15 cellular contexts compared by ENCODE assay signal in genomic region chr11:75103380-75104026, GRCh38. TPM values are rescaled to one million over a fixed set of nuclear protein-coding genes. Genes with fewer than 3 reads are reported as not detected.
DNase-seq lines count a peak whose midpoint lies in the region; ATAC-seq, FAIRE-seq and TF ChIP-seq lines count a peak whose summit lies in the region.
"Had no signal": no experiment of that assay in that cellular context is flagged by ENCODE, and none has a peak within 500 bp of the region (broad histone marks: within the 10 kb centered on the region; RNA-seq: fewer than 3 reads in every experiment).

No MANE protein-coding gene starts in this region.

- no peak overlapping the region for H3K27ac Mint-ChIP-seq in Calu3 (ENCODE audit: unreplicated experiment)
- H3K27ac Mint-ChIP-seq: activated B cell treated with CpG ODN at 0.5 μM for 24 hours had no signal

- no peak for TF ChIP-seq POLR2A in A549 (IDR thresholded peaks at IDR 0.05; ENCODE audit: low read length)

- H3K27ac ChIP-seq in A549, result peak overlapping the region in 1 of 2 experiments; percentile 53; a peak in 3 of 6 replicates
- H3K27ac ChIP-seq in RWPE1, result no peak overlapping the region
- no peak overlapping the region for H3K27ac ChIP-seq in MM.1S (ENCODE audit: low read length)
- H3K27ac ChIP-seq: esophagus squamous epithelium, HL-60, lower lobe of right lung, prostate gland had no signal

- no peak overlapping the region for H3K4me3 Mint-ChIP-seq in Calu3 (ENCODE audit: low read depth, unreplicated experiment)
- H3K4me3 Mint-ChIP-seq: activated B cell treated with CpG ODN at 0.5 μM for 24 hours had no signal

- H3K9me3 Mint-ChIP-seq in Calu3 (ENCODE audit: low read depth, unreplicated experiment), result no peaks in the 10 kb centered on the region
- H3K9me3 Mint-ChIP-seq: activated B cell treated with CpG ODN at 0.5 μM for 24 hours had no signal

- CTCF ChIA-PET in A549 (lab: Yijun Ruan, JAX), result interaction anchor here (0.9 kb wide), 1 partner anchor 72 kb away, joined by 3 read pairs; no protein-coding TSS in a partner anchor
- CTCF ChIA-PET in RWPE1 (lab: Yijun Ruan, JAX), result no interaction called here
- CTCF ChIA-PET in Calu3 (lab: Charles Lee), result no interaction called here

- H3K27me3 ChIP-seq in MM.1S (replicated peaks; ENCODE audit: insufficient read depth, low read length), result no peaks in the 10 kb centered on the region

- intact Hi-C loops in Calu3 (cut with micrococcal nuclease; ENCODE audit: unreplicated experiment), result no loop called here

- no peak overlapping the region for H2AFZ ChIP-seq in MM.1S (ENCODE audit: low read length)

- no peaks in the 10 kb centered on the region for H4K20me1 ChIP-seq in MM.1S (ENCODE audit: insufficient read depth, low read length)

- H3K4me1 Mint-ChIP-seq in Calu3 (ENCODE audit: low read depth, unreplicated experiment), result no peaks in the 10 kb centered on the region
- H3K4me1 Mint-ChIP-seq: activated B cell treated with CpG ODN at 0.5 μM for 24 hours had no signal

- no peaks in the 10 kb centered on the region for H3K9me3 ChIP-seq in A549
- no peaks in the 10 kb centered on the region for H3K9me3 ChIP-seq in MM.1S (replicated peaks; ENCODE audit: insufficient read depth, low read length)
- H3K9me3 ChIP-seq: esophagus squamous epithelium, lower lobe of right lung, prostate gland had no signal

- ATAC-seq in A549 (no peak; a peak in 1 of 6 replicates), HG02938 (IDR thresholded peaks at IDR 0.05; ENCODE audit: unreplicated experiment) (no peak)
- ATAC-seq: lower lobe of right lung had no signal

- no peaks in the 10 kb centered on the region for H3K36me3 Mint-ChIP-seq in Calu3 (ENCODE audit: insufficient read depth, unreplicated experiment)

- no peak for TF ChIP-seq CTCF in A549 (IDR thresholded peaks at IDR 0.05)
- no peak for TF ChIP-seq CTCF in GM12864 (IDR thresholded peaks at IDR 0.05; ENCODE audit: low read depth, low read length, missing control alignments)
- no peak for TF ChIP-seq CTCF in RWPE1 (conservative IDR thresholded peaks at IDR 0.05; ENCODE audit: low read depth)
- TF ChIP-seq CTCF in Calu3 (IDR thresholded peaks at IDR 0.05; ENCODE audit: unreplicated experiment), result no peak
- no peak for TF ChIP-seq CTCF in MM.1S (IDR thresholded peaks at IDR 0.05; ENCODE audit: low read length)

- no peak for TF ChIP-seq RAD21 in A549 (conservative IDR thresholded peaks at IDR 0.05 in 1 of 2, IDR thresholded peaks at IDR 0.05 in 1 of 2)

- H3K4me1 ChIP-seq in A549 (peaks cover 33% of the 10 kb centered on the region), MM.1S (ENCODE audit: low read length) (no peaks in the 10 kb centered on the region; the same call in 1 of the 2 replicates)
- H3K4me1 ChIP-seq: esophagus squamous epithelium, lower lobe of right lung, prostate gland had no signal

- FAIRE-seq in A549 (lab: Jason Lieb, UNC), result no peak

- 70% methylated on average over 5 of the region's 5 CpGs for WGBS in A549 (ENCODE audit: missing lambda C conversion rate)

- DNase-seq in A549 (ENCODE audit: low read depth in 1 of 2, low spot score in 1 of 2) (no peak), GM12864 (ENCODE audit: low read depth) (peak; percentile 10), RWPE1 (ENCODE audit: low spot score) (peak; percentile 12), fibroblast of gingiva (ENCODE audit: low read depth) (peak; percentile 19), NCI-H146 treated with DMSO at 0.1 percent for 48 hours (lab: John Stamatoyannopoulos, UW; ENCODE audit: unreplicated experiment) (no peak), Calu3 (no peak), MM.1S (no peak)
- DNase-seq: activated B cell treated with CpG ODN at 0.5 μM for 24 hours, anterior cingulate cortex, esophagus squamous epithelium, lower lobe of right lung, NCI-H187 treated with DMSO at 0.1 percent for 48 hours had no signal

- H3K4me3 ChIP-seq in A549 (no peak overlapping the region), GM12864 (ENCODE audit: low read depth, low read length) (no peak overlapping the region), MM.1S (ENCODE audit: low read length) (no peak overlapping the region)
- H3K4me3 ChIP-seq: esophagus squamous epithelium, lower lobe of right lung, prostate gland had no signal

- no peaks in the 10 kb centered on the region for H3K79me2 ChIP-seq in MM.1S (ENCODE audit: low read length)

- no peak overlapping the region for H3K9ac ChIP-seq in MM.1S (ENCODE audit: low read length)

- POLR2A ChIA-PET in A549 (lab: Yijun Ruan, JAX) (no interaction called here), RWPE1 (lab: Yijun Ruan, JAX; ENCODE audit: low non-redundant PET) (no interaction called here)

- no peak for TF ChIP-seq EP300 in A549 (IDR thresholded peaks at IDR 0.05)

- no TSS peak for BruUV-seq in Calu3 (replicated peaks; lab: Mats Ljungman, UMichigan)

- H3K36me3 ChIP-seq in MM.1S (replicated peaks; ENCODE audit: insufficient read depth, low read length), result no peaks in the 10 kb centered on the region
- H3K36me3 ChIP-seq: esophagus squamous epithelium, lower lobe of right lung, prostate gland had no signal

- H3K9me2 ChIP-seq in MM.1S (replicated peaks; ENCODE audit: insufficient read depth, low read length), result no peaks in the 10 kb centered on the region

- 0 out of 2 replicates have a peak, but pooled peaks cover 5% of the 10 kb centered on the region for H3F3A ChIP-seq in MM.1S (ENCODE audit: insufficient read depth, low read length)

- peak overlapping the region; percentile 3 for H3K4me2 ChIP-seq in A549
- no peak overlapping the region for H3K4me2 ChIP-seq in MM.1S (ENCODE audit: low read depth, low read length)

- H3K27me3 Mint-ChIP-seq in Calu3 (ENCODE audit: unreplicated experiment), result no peaks in the 10 kb centered on the region

TF ChIP-seq in A549, 52 proteins besides CTCF, POLR2A, EP300 and RAD21:
- 0 out of 2 replicates have a peak, but pooled peaks have one; percentile 46 for TF ChIP-seq FOSL2 (IDR thresholded peaks at IDR 0.05)
- TF ChIP-seq FOSL2 (CRISPR knock-in tag; IDR thresholded peaks at IDR 0.05), result peak; percentile 68
- TF ChIP-seq MAX (IDR thresholded peaks at IDR 0.05), result no peak
- TF ChIP-seq JUNB (IDR thresholded peaks at IDR 0.05), result peak; percentile 37; the same call in 1 of the 2 replicates

RNA-seq across cellular contexts. Expression of gene OR2AT4, which starts 6.8 kb away (rescaled TPM):
- polyA plus RNA-seq in A549 (2011; rRNA removed), result 0.01 TPM in 1 of 2 replicates, not detected in the other
- 0.03 TPM in 1 of 2 replicates, not detected in the other for polyA plus RNA-seq in A549 (2012; cell fraction: cytosol; rRNA removed)
- polyA plus RNA-seq in A549 (2012; cell fraction: nucleus; rRNA removed), result 0.04 and 0.07 TPM in 2 replicates
- polyA plus RNA-seq in A549 (2017; fragmentation: RNase III; extraction: RNeasy Plus Mini Kit Qiagen cat#74134 plus additional on column Dnase treatment), result not detected in 3 replicates
- polyA minus RNA-seq in A549 (2011; rRNA and poly(A)+ RNA removed), result not detected in 2 replicates
- total RNA-seq in Calu3 (2022), result not detected in 2 replicates
- total RNA-seq: activated B cell treated with CpG ODN at 0.5 μM for 24 hours, esophagus squamous epithelium, lower lobe of right lung had no signal

RNA-seq across cellular contexts. Expression of gene SLCO2B1, which starts 47.4 kb away (rescaled TPM):
- polyA plus RNA-seq in A549 (2011; rRNA removed) (4.6 and 4.9 TPM in 2 replicates), A549 (2017; fragmentation: RNase III; extraction: RNeasy Plus Mini Kit Qiagen cat#74134 plus additional on column Dnase treatment) (4.5 to 6.9 TPM (median 5.2 TPM) in 3 replicates)
- 3.3 and 5.5 TPM in 2 replicates for polyA plus RNA-seq in A549 (2012; cell fraction: cytosol; rRNA removed)
- 10.9 and 15.2 TPM in 2 replicates for polyA plus RNA-seq in A549 (2012; cell fraction: nucleus; rRNA removed)
- polyA minus RNA-seq in A549 (2011; rRNA and poly(A)+ RNA removed), result 4.3 and 9.0 TPM in 2 replicates
- total RNA-seq in Calu3 (2022), result 0.27 and 0.31 TPM in 2 replicates

Comparison
In these comparisons a context has a peak if more than half of its experiments do, and no peak if none do; other contexts are left out.
1. DNase-seq: peak in GM12864 (single experiment), RWPE1 (single experiment) and fibroblast of gingiva (single experiment); none in A549 (0 of 2), NCI-H146 treated with DMSO at 0.1 percent for 48 hours (single experiment), Calu3 (single experiment) and MM.1S (single experiment).